ENCODE assay signal across 29 cellular contexts in genomic region chr20:45251884-45252571, GRCh38. TPM values are rescaled to one million over a fixed set of nuclear protein-coding genes. Genes with fewer than 3 reads are reported as not detected.
A peak's percentile ranks its signal among the peaks of the same experiment; 100 is the strongest.
DNase-seq lines count a peak whose midpoint lies in the region; ATAC-seq, FAIRE-seq and TF ChIP-seq lines count a peak whose summit lies in the region.
"Had no signal": no experiment of that assay in that cellular context is flagged by ENCODE, and none has a peak within 500 bp of the region (broad histone marks: within the 10 kb centered on the region; RNA-seq: fewer than 3 reads in every experiment).

No MANE protein-coding gene starts in this region.

- H3K27ac ChIP-seq in IMR-90 (ENCODE audit: insufficient read depth, low read length) (no peak overlapping the region), neutrophil (peak overlapping the region; percentile 77)
- H3K27ac ChIP-seq: adrenal gland, brain microvascular endothelial cell, testis had no signal

- CTCF ChIA-PET in IMR-90 (lab: Yijun Ruan, JAX): no interaction called here

- H2BK120ac ChIP-seq in IMR-90 (ENCODE audit: low read depth, low read length): no peak overlapping the region

- no peak overlapping the region for H3K14ac ChIP-seq in IMR-90 (replicated peaks; ENCODE audit: low read depth, low read length)

- no peak overlapping the region for H2AK5ac ChIP-seq in IMR-90 (ENCODE audit: low read depth, low read length)

- dilution Hi-C loops in IMR-90 (cut with HindIII; ENCODE audit: low sequenced_read_pairs, unreplicated experiment): no loop called here

- no peaks in the 10 kb centered on the region for H3K9me1 ChIP-seq in IMR-90 (ENCODE audit: insufficient read depth, low read length)

- H4K8ac ChIP-seq in IMR-90 (ENCODE audit: low read depth in 2 of 2, low read length in 2 of 2): no peak overlapping the region

- no peak overlapping the region for H3K9ac ChIP-seq in IMR-90 (ENCODE audit: low read depth, low read length)
- H3K9ac ChIP-seq: SK-N-SH had no signal

- intact Hi-C loops in IMR-90 (cut with micrococcal nuclease): no loop called here

- H3K9me3 ChIP-seq in IMR-90 (ENCODE audit: control insufficient read depth, insufficient read depth, low read length) (no peaks in the 10 kb centered on the region), neutrophil (no peaks in the 10 kb centered on the region)
- H3K9me3 ChIP-seq: adrenal gland, SK-N-SH, testis had no signal

- no peak overlapping the region for H3K4me3 Mint-ChIP-seq in osteocyte (ENCODE audit: unreplicated experiment)
- H3K4me3 Mint-ChIP-seq: H9; immature natural killer cell; natural killer cell treated with Interleukin-12 subunit alpha and Interleukin-12 subunit beta and Interleukin-15 and Interleukin-18, amount 100 ng/mL, for 72 hours; T-helper 17 cell had no signal

- no peaks in the 10 kb centered on the region for H3K79me1 ChIP-seq in IMR-90 (ENCODE audit: low read depth in 1 of 2, low read length in 2 of 2)

- H3K27ac Mint-ChIP-seq in osteocyte (ENCODE audit: unreplicated experiment): no peak overlapping the region
- H3K27ac Mint-ChIP-seq: H9; immature natural killer cell; natural killer cell treated with Interleukin-12 subunit alpha and Interleukin-12 subunit beta and Interleukin-15 and Interleukin-18, amount 100 ng/mL, for 72 hours; T-helper 17 cell had no signal

- H3K18ac ChIP-seq in IMR-90 (ENCODE audit: low read depth, low read length): no peak overlapping the region

- H3K9me3 Mint-ChIP-seq in osteocyte (ENCODE audit: unreplicated experiment): no peaks in the 10 kb centered on the region
- H3K9me3 Mint-ChIP-seq: H9; immature natural killer cell; natural killer cell treated with Interleukin-12 subunit alpha and Interleukin-12 subunit beta and Interleukin-15 and Interleukin-18, amount 100 ng/mL, for 72 hours had no signal

- H3K4me2 ChIP-seq in IMR-90 (ENCODE audit: low read depth, low read length): no peak overlapping the region
- H3K4me2 ChIP-seq: SK-N-SH had no signal

- H3K36me3 Mint-ChIP-seq in osteocyte (ENCODE audit: unreplicated experiment): no peaks in the 10 kb centered on the region
- H3K36me3 Mint-ChIP-seq: immature natural killer cell; natural killer cell treated with Interleukin-12 subunit alpha and Interleukin-12 subunit beta and Interleukin-15 and Interleukin-18, amount 100 ng/mL, for 72 hours had no signal

- no peak overlapping the region for H4K91ac ChIP-seq in IMR-90 (ENCODE audit: insufficient read depth, low read depth, low read length)

- no peaks in the 10 kb centered on the region for H3K4me1 Mint-ChIP-seq in osteocyte (ENCODE audit: unreplicated experiment)
- H3K4me1 Mint-ChIP-seq: H9, immature natural killer cell had no signal

- H3K4me3 ChIP-seq in IMR-90 (ENCODE audit: insufficient read depth, low read depth, low read length) (no peak overlapping the region), bronchial epithelial cell (ENCODE audit: low read depth, low read length) (no peak overlapping the region), neutrophil (ENCODE audit: low read depth in 1 of 2, low read length in 1 of 2) (peak overlapping the region in 1 of 2 experiments; percentile 51)
- H3K4me3 ChIP-seq: adrenal gland, testis had no signal

- no peak for ATAC-seq in IMR-90 (ENCODE audit: low read depth)
- ATAC-seq: left lobe of liver; natural killer cell treated with Interleukin-12 subunit alpha and Interleukin-12 subunit beta and Interleukin-15 and Interleukin-18, amount 100 ng/mL, for 72 hours; sciatic nerve; T-helper 17 cell had no signal

- no peak overlapping the region for H2BK5ac ChIP-seq in IMR-90 (ENCODE audit: low read depth, low read length, poor library complexity, severe bottlenecking)

- no TSS peak for BruUV-seq in IMR-90 (replicated peaks; lab: Mats Ljungman, UMichigan)

- H2AFZ ChIP-seq in IMR-90 (replicated peaks; ENCODE audit: low read length, poor library complexity): no peak overlapping the region

- no peak overlapping the region for H3K23ac ChIP-seq in IMR-90 (ENCODE audit: low read depth, low read length)

- in situ Hi-C loops in IMR-90 (cut with MboI; ENCODE audit: low sequenced_read_pairs): no loop called here
- in situ Hi-C loops in G401 (cut with HindIII; ENCODE audit: low sequenced_read_pairs): no loop called here

- TF ChIP-seq CTCF in IMR-90 (conservative IDR thresholded peaks at IDR 0.05; ENCODE audit: low read depth, low read length) (no peak), bronchial epithelial cell (IDR thresholded peaks at IDR 0.05; ENCODE audit: insufficient read depth, low read length, severe bottlenecking) (no peak), neutrophil (IDR thresholded peaks at IDR 0.05) (no peak), osteocyte (IDR thresholded peaks at IDR 0.05) (no peak)

- H4K20me1 ChIP-seq in IMR-90 (ENCODE audit: insufficient read depth, low read length): no peaks in the 10 kb centered on the region

- H4K5ac ChIP-seq in IMR-90 (ENCODE audit: low read depth, low read length): no peak overlapping the region

- H2BK15ac ChIP-seq in IMR-90 (ENCODE audit: low read depth, low read length): no peak overlapping the region

- H3K4ac ChIP-seq in IMR-90 (ENCODE audit: low read depth, low read length): no peak overlapping the region

- H3K27me3 ChIP-seq in IMR-90 (ENCODE audit: control insufficient read depth, insufficient read depth, low read length) (peaks cover 11% of the 10 kb centered on the region), bronchial epithelial cell (ENCODE audit: control insufficient read depth, insufficient read depth, low read length) (peaks cover 2% of the 10 kb centered on the region), neutrophil (no peaks in the 10 kb centered on the region)
- H3K27me3 ChIP-seq: brain microvascular endothelial cell, testis had no signal

- no peak for TF ChIP-seq RAD21 in IMR-90 (IDR thresholded peaks at IDR 0.05; ENCODE audit: low read length)

- H3K27me3 Mint-ChIP-seq in osteocyte (ENCODE audit: unreplicated experiment): peaks cover 60% of the 10 kb centered on the region

- no CpG with 5 or more reads among the region's 5 CpGs for WGBS in IMR-90 (ENCODE audit: extremely low coverage in 2 of 2, insufficient read length in 1 of 2), 2 experiments

- TF ChIP-seq POLR2A in IMR-90 (IDR thresholded peaks at IDR 0.05; ENCODE audit: low read depth, low read length): no peak

- H3K36me3 ChIP-seq in IMR-90 (ENCODE audit: control insufficient read depth, insufficient read depth, low read length) (no peaks in the 10 kb centered on the region), bronchial epithelial cell (ENCODE audit: control insufficient read depth, insufficient read depth, low read length) (peaks cover 5% of the 10 kb centered on the region), neutrophil (no peaks in the 10 kb centered on the region)
- H3K36me3 ChIP-seq: adrenal gland, brain microvascular endothelial cell had no signal

- no peak overlapping the region for H2BK20ac ChIP-seq in IMR-90 (ENCODE audit: low read depth, low read length)

- no peak overlapping the region for H2AK9ac ChIP-seq in IMR-90 (replicated peaks; ENCODE audit: low read depth, low read length, poor library complexity)

- no peaks in the 10 kb centered on the region for H3K4me1 ChIP-seq in IMR-90 (ENCODE audit: control insufficient read depth, insufficient read depth, low read length)
- H3K4me1 ChIP-seq in neutrophil (ENCODE audit: control insufficient read depth in 1 of 2, insufficient read depth in 1 of 2, low read depth in 1 of 2, low read length in 1 of 2): peaks cover 52 to 74% of the 10 kb centered on the region in 2 experiments
- H3K4me1 ChIP-seq: adrenal gland, testis had no signal

- POLR2A ChIA-PET in IMR-90 (lab: Charles Lee; ENCODE audit: unreplicated experiment): no interaction called here

- DNase-seq in IMR-90 (no peak), bronchial epithelial cell (ENCODE audit: low read depth) (no peak), osteocyte (ENCODE audit: extremely low spot score, unreplicated experiment) (no peak), G401 (ENCODE audit: low spot score) (no peak)
- DNase-seq: activated CD4-positive, alpha-beta T cell treated with anti-CD3 and anti-CD28 coated beads for 4 hours; activated naive CD4-positive, alpha-beta T cell; activated T-cell treated with anti-CD3 and anti-CD28 coated beads, Interleukin-2, amount 50 U/mL, for 48 hours; adrenal gland; brain microvascular endothelial cell; effector CD4-positive, alpha-beta T cell; foreskin melanocyte; H9; hippocampal formation; immature natural killer cell; NCI-H1092; NCI-H187 treated with DMSO at 0.1 percent for 48 hours; SK-N-SH; stimulated activated naive CD4-positive, alpha-beta T cell treated with Interleukin-2 at 50 U/mL for 16 hours; T-helper 17 cell; testis had no signal

- H3K56ac ChIP-seq in IMR-90 (ENCODE audit: extremely low read depth, insufficient read depth, low read length): no peak overlapping the region

- FAIRE-seq in bronchial epithelial cell (lab: Jason Lieb, UNC): peak; percentile 13
- FAIRE-seq: D721Med had no signal

RNA-seq across cellular contexts. Expression of gene SLPI, which starts 2.3 kb away (rescaled TPM):
- total RNA-seq in IMR-90 (2012; rRNA removed) (not detected in 2 replicates), bronchial epithelial cell (854 and 2,253 TPM in 2 replicates), osteocyte (not detected in 2 replicates)
- not detected in 2 replicates for polyA plus RNA-seq in IMR-90 (2012; rRNA removed)
- not detected in 2 replicates for polyA plus RNA-seq in IMR-90 (2012; cell fraction: cytosol; rRNA removed)
- polyA plus RNA-seq in IMR-90 (2012; cell fraction: nucleus; rRNA removed; ENCODE audit: low replicate concordance): not detected in 2 replicates
- total RNA-seq in G401 (2014; rRNA removed; shearing (Covaris generic)): not detected in 2 replicates
- total RNA-seq: activated CD8-positive, alpha-beta memory T cell treated with anti-CD3 and anti-CD28 coated beads for 36 hours; H9; LHCN-M2; T-helper 17 cell had no signal
- polyA plus RNA-seq: immature natural killer cell, SK-N-SH had no signal

RNA-seq across cellular contexts. Expression of gene SEMG2, which starts 30.9 kb away (rescaled TPM):
- not detected in 2 replicates for total RNA-seq in IMR-90 (2012; rRNA removed)
- polyA plus RNA-seq in IMR-90 (2012; rRNA removed): not detected in 2 replicates
- not detected in 2 replicates for polyA plus RNA-seq in IMR-90 (2012; cell fraction: cytosol; rRNA removed)
- polyA plus RNA-seq in IMR-90 (2012; cell fraction: nucleus; rRNA removed; ENCODE audit: low replicate concordance): not detected in 2 replicates
- total RNA-seq in bronchial epithelial cell: not detected in 2 replicates
- not detected in 2 replicates for total RNA-seq in osteocyte
- total RNA-seq in G401 (2014; rRNA removed; shearing (Covaris generic)): not detected in 2 replicates
- total RNA-seq: activated CD8-positive, alpha-beta memory T cell treated with anti-CD3 and anti-CD28 coated beads for 36 hours; adrenal gland; H9; left lobe of liver; LHCN-M2; mononuclear cell; natural killer cell treated with Interleukin-12 subunit alpha and Interleukin-12 subunit beta and Interleukin-15 and Interleukin-18, amount 100 ng/mL, for 72 hours; sciatic nerve; T-helper 17 cell; testis had no signal
- polyA plus RNA-seq: adrenal gland, esophagus, immature natural killer cell, SK-N-SH had no signal

RNA-seq across cellular contexts. Expression of gene SEMG1, which starts 45.2 kb away (rescaled TPM):
- not detected in 2 replicates for total RNA-seq in IMR-90 (2012; rRNA removed)
- not detected in 2 replicates for polyA plus RNA-seq in IMR-90 (2012; rRNA removed)
- not detected in 2 replicates for polyA plus RNA-seq in IMR-90 (2012; cell fraction: cytosol; rRNA removed)
- not detected in 2 replicates for polyA plus RNA-seq in IMR-90 (2012; cell fraction: nucleus; rRNA removed; ENCODE audit: low replicate concordance)
- total RNA-seq in bronchial epithelial cell: not detected in 2 replicates
- not detected in 2 replicates for total RNA-seq in osteocyte
- not detected in 2 replicates for total RNA-seq in G401 (2014; rRNA removed; shearing (Covaris generic))
- total RNA-seq: activated CD8-positive, alpha-beta memory T cell treated with anti-CD3 and anti-CD28 coated beads for 36 hours; adrenal gland; left lobe of liver; LHCN-M2; mononuclear cell; natural killer cell treated with Interleukin-12 subunit alpha and Interleukin-12 subunit beta and Interleukin-15 and Interleukin-18, amount 100 ng/mL, for 72 hours; sciatic nerve; T-helper 17 cell; testis had no signal
- polyA plus RNA-seq: esophagus, immature natural killer cell, SK-N-SH had no signal

RNA-seq across cellular contexts. Expression of gene RBPJL, which starts 54.6 kb away (rescaled TPM):
- not detected in 2 replicates for total RNA-seq in IMR-90 (2012; rRNA removed)
- not detected in 2 replicates for polyA plus RNA-seq in IMR-90 (2012; rRNA removed)
- polyA plus RNA-seq in IMR-90 (2012; cell fraction: cytosol; rRNA removed): not detected in 2 replicates
- not detected in 2 replicates for polyA plus RNA-seq in IMR-90 (2012; cell fraction: nucleus; rRNA removed; ENCODE audit: low replicate concordance)
- not detected in 2 replicates for total RNA-seq in bronchial epithelial cell
- not detected in 2 replicates for total RNA-seq in osteocyte
- total RNA-seq in G401 (2014; rRNA removed; shearing (Covaris generic)): not detected in 2 replicates
- total RNA-seq: activated CD8-positive, alpha-beta memory T cell treated with anti-CD3 and anti-CD28 coated beads for 36 hours; adrenal gland; LHCN-M2; mononuclear cell; natural killer cell treated with Interleukin-12 subunit alpha and Interleukin-12 subunit beta and Interleukin-15 and Interleukin-18, amount 100 ng/mL, for 72 hours; sciatic nerve; T-helper 17 cell had no signal
- polyA plus RNA-seq: immature natural killer cell, SK-N-SH had no signal

RNA-seq across cellular contexts. Expression of gene MATN4, which starts 56.1 kb away (rescaled TPM):
- total RNA-seq in IMR-90 (2012; rRNA removed) (not detected in 2 replicates), bronchial epithelial cell (0.13 and 0.26 TPM in 2 replicates), osteocyte (not detected in 2 replicates)
- polyA plus RNA-seq in IMR-90 (2012; rRNA removed): 0.12 and 0.13 TPM in 2 replicates
- polyA plus RNA-seq in IMR-90 (2012; cell fraction: cytosol; rRNA removed): 0.11 and 0.16 TPM in 2 replicates
- polyA plus RNA-seq in IMR-90 (2012; cell fraction: nucleus; rRNA removed; ENCODE audit: low replicate concordance): 0.37 and 1.2 TPM in 2 replicates
- not detected in 2 replicates for total RNA-seq in G401 (2014; rRNA removed; shearing (Covaris generic))
- total RNA-seq: left lobe of liver, mononuclear cell, T-helper 17 cell had no signal
- polyA plus RNA-seq: immature natural killer cell had no signal

Comparison
In these comparisons a context has a peak if more than half of its experiments do, and no peak if none do; other contexts are left out.
1. RNA of gene SLPI, which starts 2.3 kb away (total RNA-seq): 854 to 2,253 TPM in bronchial epithelial cell; not detected in IMR-90, not detected in osteocyte and not detected in G401; every median in the first group is over 100 times any median in the second.